In the genomic region with DNA sequence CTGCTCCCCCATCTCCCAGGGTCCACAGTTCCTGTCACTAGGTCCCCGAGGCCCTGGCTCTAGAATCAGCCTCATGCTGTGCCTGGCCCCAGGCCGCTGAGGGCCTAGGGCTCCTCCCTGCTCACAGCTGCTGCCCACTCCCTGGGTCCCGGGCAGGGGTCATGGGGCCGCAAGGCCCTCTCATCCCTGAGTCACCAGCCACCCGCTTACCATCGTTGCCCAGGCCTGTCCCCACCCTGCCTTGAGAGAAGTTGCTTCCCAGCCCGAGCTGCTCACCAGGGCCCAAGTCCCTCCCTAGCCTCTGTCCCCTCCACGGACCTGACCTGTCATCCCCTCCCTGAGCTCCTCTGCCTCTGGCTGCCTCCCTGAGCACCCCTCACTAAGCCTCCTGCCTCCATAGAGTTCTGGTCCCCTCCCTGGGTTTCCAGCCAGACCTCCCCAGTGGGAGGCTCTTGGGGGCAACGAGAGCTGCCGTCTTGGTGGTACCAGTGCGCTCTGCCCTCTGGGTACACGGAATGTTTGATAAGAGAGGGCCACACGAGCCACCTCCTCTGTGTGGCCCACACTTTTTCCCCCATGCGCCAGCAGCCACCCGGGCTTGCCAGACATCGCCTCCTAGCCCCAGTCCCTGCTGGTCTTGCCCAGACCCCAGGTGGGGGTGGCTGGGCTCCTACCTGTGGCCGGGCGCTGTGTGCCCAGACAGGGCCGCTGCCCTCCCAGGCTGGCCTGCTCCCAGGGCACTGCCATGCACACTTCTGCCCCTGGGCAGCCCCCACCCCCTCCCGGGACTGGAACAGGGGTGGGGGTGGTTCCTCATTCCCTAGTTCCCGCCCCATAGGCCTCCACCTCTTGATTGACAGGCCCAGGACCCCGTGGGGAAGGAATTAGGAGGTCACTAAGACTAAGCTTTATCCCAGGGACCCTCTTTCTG, we compare ENCODE assay signal across 17 cellular contexts. TPM values are rescaled to one million over a fixed set of nuclear protein-coding genes. Genes with fewer than 3 reads are reported as not detected.
DNase-seq lines count a peak whose midpoint lies in the region; ATAC-seq, FAIRE-seq and TF ChIP-seq lines count a peak whose summit lies in the region.
"Had no signal": no experiment of that assay in that cellular context is flagged by ENCODE, and none has a peak within 500 bp of the region (broad histone marks: within the 10 kb centered on the region; RNA-seq: fewer than 3 reads in every experiment).

No MANE protein-coding gene starts in this region.

- FAIRE-seq in GM12878 (lab: Jason Lieb, UNC), result no peak

- TF ChIP-seq POLR2A in breast epithelium (IDR thresholded peaks at IDR 0.05) (no peak), GM12878 (IDR thresholded peaks at IDR 0.05; ENCODE audit: low read depth, low read length) (no peak), right lobe of liver (IDR thresholded peaks at IDR 0.05) (no peak)

- peaks cover 6% of the 10 kb centered on the region for H3K4me1 Mint-ChIP-seq in MCF 10A (ENCODE audit: insufficient read depth, unreplicated experiment)
- peaks cover 4% of the 10 kb centered on the region for H3K4me1 Mint-ChIP-seq in stimulated activated naive CD8-positive, alpha-beta T cell treated with anti-CD3 and anti-CD28 coated beads, Interleukin-15, amount 100 ng/mL, for 72 hours

- no peak overlapping the region for H3K9ac ChIP-seq in GM12878 (ENCODE audit: control insufficient read depth, insufficient read depth, low read length)

- H3K4me3 ChIP-seq in breast epithelium (no peak overlapping the region), GM12878 (no peak overlapping the region), right lobe of liver (no peak overlapping the region), upper lobe of right lung (no peak overlapping the region), A673 (ENCODE audit: low read depth, low read length, poor library complexity, severe bottlenecking) (no peak overlapping the region)
- H3K4me3 ChIP-seq: lung, skin epidermis had no signal

- H3K79me2 ChIP-seq in GM12878 (ENCODE audit: control insufficient read depth, insufficient read depth, low read length), result no peaks in the 10 kb centered on the region

- ATAC-seq in GM12878 (no peak), right lobe of liver (peak; percentile 11 to 34 (median 20)), upper lobe of right lung (peak; percentile 7)
- no peak for ATAC-seq in stimulated activated naive CD8-positive, alpha-beta T cell treated with anti-CD3 and anti-CD28 coated beads, Interleukin-15, amount 100 ng/mL, for 72 hours

- no TSS peak for BruUV-seq in MCF 10A (replicated peaks; lab: Mats Ljungman, UMichigan)
- no TSS peak for BruUV-seq in GM12878 (replicated peaks; lab: Mats Ljungman, UMichigan)
- no TSS peak for BruUV-seq in A673 (replicated peaks; lab: Mats Ljungman, UMichigan)

- peaks cover 5% of the 10 kb centered on the region for H3K9me3 Mint-ChIP-seq in MCF 10A (ENCODE audit: unreplicated experiment)
- H3K9me3 Mint-ChIP-seq in stimulated activated naive CD8-positive, alpha-beta T cell treated with anti-CD3 and anti-CD28 coated beads, Interleukin-15, amount 100 ng/mL, for 72 hours, result no peaks in the 10 kb centered on the region
- H3K9me3 Mint-ChIP-seq: activated CD4-positive, alpha-beta memory T cell treated with anti-CD3 and anti-CD28 coated beads for 36 hours; type B pancreatic cell had no signal

- H3K27ac ChIP-seq in breast epithelium, result no peak overlapping the region
- H3K27ac ChIP-seq in GM12878 (ENCODE audit: control insufficient read depth, insufficient read depth), result no peak overlapping the region
- H3K27ac ChIP-seq in right lobe of liver, result peak overlapping the region in 1 of 3 donors; percentile 4
- H3K27ac ChIP-seq in upper lobe of right lung, result no peak overlapping the region
- no peak overlapping the region for H3K27ac ChIP-seq in A673 (ENCODE audit: low read depth, low read length, poor library complexity, severe bottlenecking)
- H3K27ac ChIP-seq: skin epidermis had no signal

- no peak for TF ChIP-seq RAD21 in GM12878 (IDR thresholded peaks at IDR 0.05; ENCODE audit: insufficient read depth, low read depth, low read length)

- no peak for TF ChIP-seq CTCF in MCF 10A (IDR thresholded peaks at IDR 0.05; ENCODE audit: unreplicated experiment)
- no peak for TF ChIP-seq CTCF in breast epithelium (IDR thresholded peaks at IDR 0.05)
- no peak for TF ChIP-seq CTCF in GM12878 (IDR thresholded peaks at IDR 0.05 in 2 of 3, conservative IDR thresholded peaks at IDR 0.05 in 1 of 3; ENCODE audit: control insufficient read depth in 2 of 3, extremely low read depth in 1 of 3, insufficient read depth in 1 of 3, low read depth in 3 of 3, low read length in 3 of 3)
- no peak for TF ChIP-seq CTCF in right lobe of liver (IDR thresholded peaks at IDR 0.05)
- no peak for TF ChIP-seq CTCF in upper lobe of right lung (IDR thresholded peaks at IDR 0.05)
- no peak for TF ChIP-seq CTCF in A673 (conservative IDR thresholded peaks at IDR 0.05; ENCODE audit: low read depth, low read length)

- H3K36me3 ChIP-seq in breast epithelium (no peaks in the 10 kb centered on the region), GM12878 (ENCODE audit: control insufficient read depth in 2 of 2, insufficient read depth in 2 of 2, low read length in 1 of 2) (no peaks in the 10 kb centered on the region), right lobe of liver (peaks cover 0 to 32% (median 8%) of the 10 kb centered on the region in 4 donors), upper lobe of right lung (no peaks in the 10 kb centered on the region), A673 (ENCODE audit: insufficient read depth, low read length, poor library complexity, severe bottlenecking) (no peaks in the 10 kb centered on the region)

- RAD21 ChIA-PET in GM12878 (lab: Charles Lee; ENCODE audit: unreplicated experiment), result no interaction called here

- H3K27ac Mint-ChIP-seq in MCF 10A (ENCODE audit: low read depth, unreplicated experiment), result no peak overlapping the region
- H3K27ac Mint-ChIP-seq in stimulated activated naive CD8-positive, alpha-beta T cell treated with anti-CD3 and anti-CD28 coated beads, Interleukin-15, amount 100 ng/mL, for 72 hours, result no peak overlapping the region
- H3K27ac Mint-ChIP-seq: activated CD4-positive, alpha-beta memory T cell treated with anti-CD3 and anti-CD28 coated beads for 36 hours; type B pancreatic cell had no signal

- TF ChIP-seq EP300 in GM12878 (IDR thresholded peaks at IDR 0.05; ENCODE audit: borderline replicate concordance in 1 of 2, control insufficient read depth in 1 of 2, low read depth in 2 of 2, low read length in 2 of 2), result no peak

- POLR2A ChIA-PET in MCF 10A (lab: Yijun Ruan, JAX) (no interaction called here), GM12878 (lab: Charles Lee) (interaction anchor here (0.5 kb wide), 2 partner anchors 25 to 120 kb away, joined by 3 read pairs; a partner anchor contains a TSS), A673 (lab: Charles Lee; ENCODE audit: low non-redundant PET) (no interaction called here)

- WGBS in GM12878 (ENCODE audit: insufficient coverage, insufficient replicate concordance, low lambda C conversion rate, missing lambda C conversion rate), result 42% methylated on average over 22 of the region's 22 CpGs
- 36% methylated on average over 5 of the region's 22 CpGs for WGBS in right lobe of liver (ENCODE audit: insufficient coverage, low coverage, low lambda C conversion rate, missing lambda C conversion rate)

- H2AFZ ChIP-seq in GM12878 (ENCODE audit: control insufficient read depth, low read depth, low read length), result no peak overlapping the region

- CTCF ChIA-PET in MCF 10A (lab: Yijun Ruan, JAX) (interaction anchor here (0.6 to 1.1 kb wide), 5 partner anchors 26 to 434 kb away, joined by 3 to 6 read pairs (median 3); no protein-coding TSS in a partner anchor), GM12878 (lab: Yijun Ruan, JAX) (interaction anchor here (1.4 kb wide), 1 partner anchor 122 kb away, joined by 6 read pairs; no protein-coding TSS in a partner anchor), A673 (lab: Charles Lee) (interaction anchor here (2.0 kb wide), 1 partner anchor 131 kb away, joined by 9 read pairs; no protein-coding TSS in a partner anchor)

- DNase-seq in MCF 10A (ENCODE audit: unreplicated experiment), result no peak
- no peak for DNase-seq in breast epithelium (ENCODE audit: low spot score in 2 of 2)
- no peak for DNase-seq in GM12878 (ENCODE audit: low read depth, low spot score)
- no peak for DNase-seq in right lobe of liver
- no peak for DNase-seq in upper lobe of right lung
- no peak for DNase-seq in stimulated activated naive CD8-positive, alpha-beta T cell treated with anti-CD3 and anti-CD28 coated beads, Interleukin-15, amount 100 ng/mL, for 72 hours
- DNase-seq in NCI-H2081 treated with DMSO at 0.1 percent for 48 hours (lab: John Stamatoyannopoulos, UW), result no peak
- no peak for DNase-seq in A673 (ENCODE audit: low spot score)
- DNase-seq: activated CD4-positive, alpha-beta memory T cell treated with anti-CD3 and anti-CD28 coated beads for 36 hours; central memory CD4-positive, alpha-beta T cell; effector memory CD4-positive, alpha-beta T cell; HCEC 1CT; NCI-H1105; NK-92 treated with Interleukin-12 subunit alpha and Interleukin-12 subunit beta, amount 100 ng/mL, for 24 hours had no signal

- H3K4me2 ChIP-seq in GM12878 (ENCODE audit: control insufficient read depth, insufficient read depth), result no peak overlapping the region

- H3K9me3 ChIP-seq in breast epithelium (no peaks in the 10 kb centered on the region), GM12878 (replicated peaks; ENCODE audit: control insufficient read depth, insufficient read depth, low read length) (no peaks in the 10 kb centered on the region), right lobe of liver (no peaks in the 10 kb centered on the region), upper lobe of right lung (no peaks in the 10 kb centered on the region), A673 (ENCODE audit: low read depth, low read length, poor library complexity, severe bottlenecking) (no peaks in the 10 kb centered on the region)

- SMC1A ChIA-PET in GM12878 (lab: Charles Lee; ENCODE audit: uncharacterized antibody, unreplicated experiment), result interaction anchor here (0.9 kb wide), 1 partner anchor 26 kb away, joined by 3 read pairs; no protein-coding TSS in a partner anchor

- in situ Hi-C loops in GM12878 (cut with MboI), result no loop called here

- no peaks in the 10 kb centered on the region for H3K4me1 ChIP-seq in breast epithelium
- no peaks in the 10 kb centered on the region for H3K4me1 ChIP-seq in GM12878 (ENCODE audit: control insufficient read depth, insufficient read depth, low read length)
- peaks cover 0 to 4% (median 0%) of the 10 kb centered on the region in 4 donors for H3K4me1 ChIP-seq in right lobe of liver
- no peaks in the 10 kb centered on the region for H3K4me1 ChIP-seq in upper lobe of right lung
- H3K4me1 ChIP-seq in A673 (ENCODE audit: insufficient read depth, low read length, poor library complexity, severe bottlenecking), result peaks cover 11% of the 10 kb centered on the region

- H3K27me3 Mint-ChIP-seq in MCF 10A (ENCODE audit: insufficient read depth, unreplicated experiment), result peaks cover 17% of the 10 kb centered on the region
- H3K27me3 Mint-ChIP-seq in stimulated activated naive CD8-positive, alpha-beta T cell treated with anti-CD3 and anti-CD28 coated beads, Interleukin-15, amount 100 ng/mL, for 72 hours, result peaks cover 47% of the 10 kb centered on the region

- intact Hi-C loops in MCF 10A (cut with micrococcal nuclease) (no loop called here), breast epithelium (cut with DNase I; ENCODE audit: low total_unique reads) (loop anchor here (10.0 kb wide), 2 partner anchors 122 to 242 kb away; a partner anchor contains a TSS), GM12878 (cut with micrococcal nuclease; ENCODE audit: unreplicated experiment) (no loop called here), right lobe of liver (cut with DNase I) (loop anchor here in 1 of 2 donors (10.0 kb wide), 1 partner anchor 72 kb away; no protein-coding TSS in a partner anchor), upper lobe of right lung (cut with DNase I) (no loop called here), A673 (cut with micrococcal nuclease; ENCODE audit: unreplicated experiment) (loop anchor here (10.0 kb wide), 1 partner anchor 252 kb away; no protein-coding TSS in a partner anchor)

- H3K4me3 Mint-ChIP-seq in MCF 10A (ENCODE audit: unreplicated experiment), result peak overlapping the region; percentile 36
- H3K4me3 Mint-ChIP-seq in stimulated activated naive CD8-positive, alpha-beta T cell treated with anti-CD3 and anti-CD28 coated beads, Interleukin-15, amount 100 ng/mL, for 72 hours, result no peak overlapping the region
- H3K4me3 Mint-ChIP-seq: activated CD4-positive, alpha-beta memory T cell treated with anti-CD3 and anti-CD28 coated beads for 36 hours; type B pancreatic cell had no signal

- no peaks in the 10 kb centered on the region for H4K20me1 ChIP-seq in GM12878 (ENCODE audit: control insufficient read depth, insufficient read depth)

- no peaks in the 10 kb centered on the region for H3K36me3 Mint-ChIP-seq in MCF 10A (ENCODE audit: insufficient read depth, unreplicated experiment)
- H3K36me3 Mint-ChIP-seq: activated CD4-positive, alpha-beta memory T cell treated with anti-CD3 and anti-CD28 coated beads for 36 hours had no signal

- H3K27me3 ChIP-seq in breast epithelium (peaks cover 0 to 20% of the 10 kb centered on the region in 2 donors), GM12878 (replicated peaks in 1 of 2; ENCODE audit: control insufficient read depth in 2 of 2, insufficient read depth in 2 of 2, low read length in 1 of 2) (no peaks in the 10 kb centered on the region; a peak in 1 of 4 replicates), right lobe of liver (no peaks in the 10 kb centered on the region), upper lobe of right lung (peaks cover 15% of the 10 kb centered on the region), A673 (replicated peaks; ENCODE audit: insufficient read depth, low read depth, low read length, poor library complexity) (no peaks in the 10 kb centered on the region)

RNA-seq across cellular contexts. Expression of a gene that starts 21.3 kb away (rescaled TPM):
- total RNA-seq in MCF 10A (2022) (1.5 TPM in 1 of 2 replicates, not detected in the other), breast epithelium (100 to 1,000 TPM in 1 of 3 donors, 10 to 100 TPM in 2; 10.4 to 109 (median 21.3) TPM), GM12878 (2014; rRNA removed) (not detected in 2 replicates), GM12878 (2014; rRNA removed; fragmentation: Illumina TruSeq; extraction: Trizol) (not detected in 2 replicates), GM12878 (2021) (0.21 and 0.69 TPM in 2 replicates), right lobe of liver (100 to 1,000 TPM in 5 of 6 experiments, 10 to 100 TPM in 1; 53.5 to 552 (median 225) TPM), upper lobe of right lung (11.1 TPM), A673 (2021) (17.4 and 20.6 TPM in 2 replicates)
- total RNA-seq in GM12878 (2013; cell fraction: nucleolus; rRNA removed), result not detected in 2 replicates
- not detected for polyA plus RNA-seq in GM12878 (2011; ENCODE audit: low read depth)
- polyA plus RNA-seq in GM12878 (2011; rRNA removed) (not detected in 2 replicates), GM12878 (2014; fragmentation: Illumina TruSeq; extraction: Trizol) (not detected in 2 replicates), GM12878 (2014; fragmentation: Nextera tagmentation; extraction: Ambion mirVana) (not detected), GM12878 (2014; rRNA removed) (not detected in 2 replicates), GM12878 (2016; fragmentation: Nextera tagmentation; extraction: Ambion mirVana) (not detected)
- polyA plus RNA-seq in GM12878 (2011; cell fraction: cytosol; rRNA removed), result not detected in 2 replicates
- not detected in 2 replicates for polyA plus RNA-seq in GM12878 (2011; cell fraction: nucleus; rRNA removed)
- not detected in 2 replicates for polyA plus RNA-seq in GM12878 (2012)
- polyA minus RNA-seq in GM12878 (2011; rRNA and poly(A)+ RNA removed), result not detected in 2 replicates
- 0.42 and 2.7 TPM in 2 replicates for polyA minus RNA-seq in GM12878 (2011; cell fraction: cytosol; rRNA and poly(A)+ RNA removed)
- not detected in 2 replicates for polyA minus RNA-seq in GM12878 (2011; cell fraction: nucleus; rRNA and poly(A)+ RNA removed)
- total RNA-seq: activated CD4-positive, alpha-beta memory T cell treated with anti-CD3 and anti-CD28 coated beads for 36 hours had no signal

RNA-seq across cellular contexts. Expression of a gene that starts 24.6 kb away (rescaled TPM):
- total RNA-seq in MCF 10A (2022), result 44.0 and 47.0 TPM in 2 replicates
- total RNA-seq in breast epithelium, result 10 to 100 TPM; 31.0 to 39.3 (median 32.1) TPM
- 63.3 and 70.1 TPM in 2 replicates for total RNA-seq in GM12878 (2013; cell fraction: nucleolus; rRNA removed)
- total RNA-seq in GM12878 (2014; rRNA removed), result 33.3 and 35.3 TPM in 2 replicates
- 16.6 and 19.0 TPM in 2 replicates for total RNA-seq in GM12878 (2014; rRNA removed; fragmentation: Illumina TruSeq; extraction: Trizol)
- 28.7 and 31.7 TPM in 2 replicates for total RNA-seq in GM12878 (2021)
- 13.7 TPM for polyA plus RNA-seq in GM12878 (2011; ENCODE audit: low read depth)
- 11.0 and 21.7 TPM in 2 replicates for polyA plus RNA-seq in GM12878 (2011; rRNA removed)
- 31.5 and 34.7 TPM in 2 replicates for polyA plus RNA-seq in GM12878 (2011; cell fraction: cytosol; rRNA removed)
- 25.0 and 32.1 TPM in 2 replicates for polyA plus RNA-seq in GM12878 (2011; cell fraction: nucleus; rRNA removed)
- 23.1 and 24.4 TPM in 2 replicates for polyA plus RNA-seq in GM12878 (2012)
- polyA plus RNA-seq in GM12878 (2014; fragmentation: Illumina TruSeq; extraction: Trizol), result 11.6 and 15.3 TPM in 2 replicates
- polyA plus RNA-seq in GM12878 (2014; fragmentation: Nextera tagmentation; extraction: Ambion mirVana), result 1 to 10 TPM; 1.1 to 2.8 TPM
- polyA plus RNA-seq in GM12878 (2014; rRNA removed), result 28.9 and 35.1 TPM in 2 replicates
- 10 to 100 TPM; 40.3 to 49.7 TPM for polyA plus RNA-seq in GM12878 (2016; fragmentation: Nextera tagmentation; extraction: Ambion mirVana)
- 38.1 and 53.6 TPM in 2 replicates for polyA minus RNA-seq in GM12878 (2011; rRNA and poly(A)+ RNA removed)
- 18.9 and 22.6 TPM in 2 replicates for polyA minus RNA-seq in GM12878 (2011; cell fraction: cytosol; rRNA and poly(A)+ RNA removed)
- polyA minus RNA-seq in GM12878 (2011; cell fraction: nucleus; rRNA and poly(A)+ RNA removed), result 14.0 and 29.2 TPM in 2 replicates
- total RNA-seq in right lobe of liver, result 10 to 100 TPM; 12.3 to 31.1 (median 16.6) TPM
- total RNA-seq in upper lobe of right lung, result 29.8 TPM
- 48.9 and 51.9 TPM in 2 replicates for total RNA-seq in A673 (2021)

RNA-seq across cellular contexts. Expression of a gene that starts 45.5 kb away (rescaled TPM):
- total RNA-seq in MCF 10A (2022), result 66.5 and 73.3 TPM in 2 replicates
- total RNA-seq in breast epithelium, result 10 to 100 TPM; 29.6 to 93.0 (median 40.6) TPM
- total RNA-seq in GM12878 (2013; cell fraction: nucleolus; rRNA removed), result 7.6 and 8.2 TPM in 2 replicates
- total RNA-seq in GM12878 (2014; rRNA removed), result 20.7 and 24.2 TPM in 2 replicates
- 22.7 and 23.0 TPM in 2 replicates for total RNA-seq in GM12878 (2014; rRNA removed; fragmentation: Illumina TruSeq; extraction: Trizol)
- total RNA-seq in GM12878 (2021), result 49.4 and 60.9 TPM in 2 replicates
- 19.8 TPM for polyA plus RNA-seq in GM12878 (2011; ENCODE audit: low read depth)
- polyA plus RNA-seq in GM12878 (2011; rRNA removed), result 39.3 and 54.1 TPM in 2 replicates
- 52.4 and 73.8 TPM in 2 replicates for polyA plus RNA-seq in GM12878 (2011; cell fraction: cytosol; rRNA removed)
- polyA plus RNA-seq in GM12878 (2011; cell fraction: nucleus; rRNA removed), result 29.2 and 29.8 TPM in 2 replicates
- polyA plus RNA-seq in GM12878 (2012), result 30.3 and 61.8 TPM in 2 replicates
- 31.6 and 46.3 TPM in 2 replicates for polyA plus RNA-seq in GM12878 (2014; fragmentation: Illumina TruSeq; extraction: Trizol)
- 10 to 100 TPM; 10.9 to 21.2 TPM for polyA plus RNA-seq in GM12878 (2014; fragmentation: Nextera tagmentation; extraction: Ambion mirVana)
- polyA plus RNA-seq in GM12878 (2014; rRNA removed), result 61.3 and 66.0 TPM in 2 replicates
- 10 to 100 TPM; 61.7 to 61.8 TPM for polyA plus RNA-seq in GM12878 (2016; fragmentation: Nextera tagmentation; extraction: Ambion mirVana)
- polyA minus RNA-seq in GM12878 (2011; rRNA and poly(A)+ RNA removed), result 28.9 and 45.5 TPM in 2 replicates
- 25.5 and 36.7 TPM in 2 replicates for polyA minus RNA-seq in GM12878 (2011; cell fraction: cytosol; rRNA and poly(A)+ RNA removed)
- polyA minus RNA-seq in GM12878 (2011; cell fraction: nucleus; rRNA and poly(A)+ RNA removed), result 11.1 and 19.8 TPM in 2 replicates
- 10 to 100 TPM; 19.3 to 45.6 (median 21.3) TPM for total RNA-seq in right lobe of liver
- 71.8 TPM for total RNA-seq in upper lobe of right lung
- total RNA-seq in A673 (2021), result 53.0 and 56.3 TPM in 2 replicates

Comparison
In these comparisons a context has a peak if more than half of its experiments do, and no peak if none do; other contexts are left out.
1. intact Hi-C loops: an anchor here in breast epithelium (10.0 kb wide) and A673 (10.0 kb wide); none called in MCF 10A, GM12878 and upper lobe of right lung.
2. ATAC-seq: peak in right lobe of liver (4 of 4) and upper lobe of right lung (single experiment); none in GM12878 (single experiment) and stimulated activated naive CD8-positive, alpha-beta T cell treated with anti-CD3 and anti-CD28 coated beads, Interleukin-15, amount 100 ng/mL, for 72 hours (single experiment).